ENCODE assay signal across 24 cellular contexts in the genomic region with DNA sequence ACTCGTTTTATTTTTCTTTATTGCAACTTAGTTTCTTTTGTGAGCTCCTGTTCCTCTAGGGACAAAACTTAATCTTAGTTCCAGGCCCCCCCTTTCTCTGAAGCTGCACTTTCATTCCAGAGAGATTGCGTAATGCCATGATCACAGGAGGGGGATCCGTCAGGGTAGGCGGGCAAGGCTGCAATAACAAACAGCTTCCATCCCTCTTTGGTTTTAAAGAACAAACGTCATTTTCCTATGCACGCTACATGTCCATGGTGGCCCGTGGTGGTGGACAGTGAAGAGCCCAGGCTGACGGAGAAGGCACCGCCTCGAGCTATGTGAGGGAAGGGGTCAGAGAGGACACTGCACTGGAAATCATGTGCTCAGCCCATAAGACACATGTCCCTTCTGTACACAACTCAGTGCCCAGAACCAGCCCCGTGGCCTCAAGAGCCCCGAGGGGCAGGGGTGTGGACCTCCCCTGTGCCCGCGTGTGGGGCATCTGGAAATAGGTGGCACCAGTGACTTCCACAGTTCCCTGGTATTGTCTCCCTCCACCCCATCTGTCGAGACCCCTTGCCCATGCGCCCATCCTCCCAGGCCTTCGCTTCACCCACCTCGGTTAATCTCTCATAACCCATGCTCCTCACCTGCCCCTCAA.
DNase-seq lines count a peak whose midpoint lies in the region; ATAC-seq, FAIRE-seq and TF ChIP-seq lines count a peak whose summit lies in the region.
"Had no signal": no experiment of that assay in that cellular context is flagged by ENCODE, and none has a peak within 500 bp of the region (broad histone marks: within the 10 kb centered on the region; RNA-seq: fewer than 3 reads in every experiment).

No MANE protein-coding gene starts in this region.

- WGBS in K562 (ENCODE audit: insufficient coverage, low coverage, missing lambda C conversion rate): 16% methylated on average over 17 of the region's 18 CpGs
- WGBS in HepG2 (ENCODE audit: low lambda C conversion rate): 71% methylated on average over 16 of the region's 18 CpGs
- 54 to 56% methylated on average over 18 of the region's 18 CpGs for WGBS in tibial nerve, 2 donors

- BruUV-seq in K562 (replicated peaks; lab: Mats Ljungman, UMichigan): no TSS peak
- no TSS peak for BruUV-seq in HepG2 (replicated peaks; lab: Mats Ljungman, UMichigan)

- H3K9me3 ChIP-seq in K562 (replicated peaks; ENCODE audit: control insufficient read depth, insufficient read depth, low read depth, low read length): no peaks in the 10 kb centered on the region
- H3K9me3 ChIP-seq in HepG2 (ENCODE audit: low read length): no peaks in the 10 kb centered on the region
- H3K9me3 ChIP-seq in tibial nerve: no peaks in the 10 kb centered on the region
- H3K9me3 ChIP-seq: esophagus muscularis mucosa, HAP-1, right lobe of liver, upper lobe of left lung had no signal

- H3K9ac ChIP-seq in K562 (ENCODE audit: insufficient read depth in 1 of 2, low read depth in 2 of 2, low read length in 2 of 2) (no peak overlapping the region; a peak in 1 of 4 replicates), HepG2 (ENCODE audit: insufficient read depth, low read depth, low read length) (no peak overlapping the region)

- DNase-seq in activated CD4-positive, CD25-positive, alpha-beta regulatory T cell treated with anti-CD3 and anti-CD28 coated beads, Interleukin-2, amount 50 U/mL, for 72 hours: peak; percentile 25
- DNase-seq in K562 (ENCODE audit: extremely low read depth in 1 of 4, low spot score in 3 of 4) (no peak), HepG2 (ENCODE audit: low spot score) (no peak), tibial nerve (ENCODE audit: low spot score in 2 of 2) (peak in 1 of 2 donors; percentile 41), NCI-H446 (lab: John Stamatoyannopoulos, UW) (no peak), hippocampal formation (lab: John Stamatoyannopoulos, UW) (no peak)
- DNase-seq: activated CD4-positive, alpha-beta T cell treated with anti-CD3 and anti-CD28 coated beads, Interleukin-2, amount 50 U/mL, for 4 hours; activated naive CD4-positive, alpha-beta T cell; DMS 273 treated with DMSO at 0.1 percent for 48 hours; effector memory CD4-positive, alpha-beta T cell; NCI-H1048; NCI-H2029; NCI-H510A treated with DMSO at 0.1 percent for 48 hours; occipital lobe; stimulated activated naive CD8-positive, alpha-beta T cell treated with anti-CD3 and anti-CD28 coated beads, Interleukin-15, Interleukin-2, amounts not matched to agents 100 U/mL and 50 U/mL, for 24 hours; T-cell had no signal

- TF ChIP-seq EP300 in K562 (IDR thresholded peaks at IDR 0.05; ENCODE audit: low read length) (no peak), HepG2 (IDR thresholded peaks at IDR 0.05; ENCODE audit: low read depth in 2 of 2, low read length in 2 of 2) (no peak), HepG2 (CRISPR knock-in tag; IDR thresholded peaks at IDR 0.05; ENCODE audit: borderline replicate concordance) (no peak), tibial nerve (IDR thresholded peaks at IDR 0.05) (peak in 1 of 2 donors; percentile 62)

- H3K27ac ChIP-seq in K562 (ENCODE audit: extremely low read depth, low read depth, low read length) (no peak overlapping the region), HepG2 (ENCODE audit: extremely low read length, insufficient read depth, low read length) (no peak overlapping the region), tibial nerve (peak overlapping the region; percentile 17 to 76 (median 46))
- H3K27ac ChIP-seq: C4-2B, right lobe of liver, upper lobe of left lung had no signal

- intact Hi-C loops in K562 (cut with micrococcal nuclease) (loop anchor here (10.0 kb wide), 1 partner anchor 340 kb away; no protein-coding TSS in a partner anchor), HepG2 (cut with micrococcal nuclease; ENCODE audit: unreplicated experiment) (no loop called here)

- H3K36me3 ChIP-seq in K562 (ENCODE audit: control insufficient read depth, insufficient read depth, low read length): no peaks in the 10 kb centered on the region
- no peaks in the 10 kb centered on the region for H3K36me3 ChIP-seq in HepG2 (replicated peaks in 1 of 2; ENCODE audit: control insufficient read depth in 1 of 2, insufficient read depth in 2 of 2, low read length in 2 of 2)
- peaks cover 0 to 15% (median 0%) of the 10 kb centered on the region in 3 donors for H3K36me3 ChIP-seq in tibial nerve
- H3K36me3 ChIP-seq: HAP-1, right lobe of liver had no signal

- no peak for TF ChIP-seq POLR2A in K562 (conservative IDR thresholded peaks at IDR 0.05)
- TF ChIP-seq POLR2A in HepG2 (IDR thresholded peaks at IDR 0.05; ENCODE audit: insufficient read depth in 1 of 2, low read depth in 2 of 2, low read length in 2 of 2): no peak
- TF ChIP-seq POLR2A in tibial nerve (IDR thresholded peaks at IDR 0.05): no peak

- no peaks in the 10 kb centered on the region; the same call in 1 of the 2 replicates for H4K20me1 ChIP-seq in K562 (replicated peaks; ENCODE audit: control insufficient read depth, insufficient read depth, low read length)
- H4K20me1 ChIP-seq in HepG2 (ENCODE audit: insufficient read depth, low read length): no peaks in the 10 kb centered on the region

- in situ Hi-C loops in K562 (cut with MboI) (no loop called here), HepG2 (cut with HindIII; ENCODE audit: extremely low pct_ligation_motif_present, low pct_unique_long_range_greater_than_20kb) (loop anchor here (25.0 kb wide), 1 partner anchor 722 kb away; the partner anchor contains the start of gene MMP17)

- no peak for FAIRE-seq in K562 (lab: Jason Lieb, UNC)
- FAIRE-seq in HepG2 (lab: Jason Lieb, UNC): no peak
- FAIRE-seq: GM12891 had no signal

- no peak for ATAC-seq in activated CD4-positive, CD25-positive, alpha-beta regulatory T cell treated with anti-CD3 and anti-CD28 coated beads, Interleukin-2, amount 50 U/mL, for 24 hours
- ATAC-seq in K562 (no peak), HepG2 (no peak), HG03025 (IDR thresholded peaks at IDR 0.05; ENCODE audit: low FRiP score, unreplicated experiment) (no peak)
- ATAC-seq: right lobe of liver; stimulated activated naive CD8-positive, alpha-beta T cell treated with anti-CD3 and anti-CD28 coated beads, Interleukin-15, Interleukin-2, amounts not matched to agents 100 U/mL and 50 U/mL, for 24 hours; T-cell had no signal

- no peak overlapping the region for H2AFZ ChIP-seq in K562 (ENCODE audit: low read depth, low read length)
- H2AFZ ChIP-seq in HepG2 (ENCODE audit: low read length): no peak overlapping the region

- no peak for TF ChIP-seq CTCF in K562 (IDR thresholded peaks at IDR 0.05 in 2 of 3, conservative IDR thresholded peaks at IDR 0.05 in 1 of 3; ENCODE audit: insufficient read depth in 2 of 3, low read depth in 1 of 3, low read length in 3 of 3)
- no peak for TF ChIP-seq CTCF in HepG2 (CRISPR knock-in tag; IDR thresholded peaks at IDR 0.05)
- no peak for TF ChIP-seq CTCF in tibial nerve (IDR thresholded peaks at IDR 0.05)

- CTCF ChIA-PET in K562 (lab: Yijun Ruan, JAX; ENCODE audit: low intra/inter-chr PET ratio): no interaction called here
- CTCF ChIA-PET in HepG2 (lab: Yijun Ruan, JAX; ENCODE audit: low intra/inter-chr PET ratio, low total read pairs): no interaction called here

- no peaks in the 10 kb centered on the region for H3K79me2 ChIP-seq in K562 (ENCODE audit: control insufficient read depth, insufficient read depth, low read length)
- no peaks in the 10 kb centered on the region for H3K79me2 ChIP-seq in HepG2 (ENCODE audit: insufficient read depth, low read length)

- H3K4me2 ChIP-seq in K562 (ENCODE audit: insufficient read depth, low read length) (no peak overlapping the region), HepG2 (ENCODE audit: low read depth, low read length) (no peak overlapping the region)

- no peak for TF ChIP-seq RAD21 in K562 (CRISPR knock-in tag; conservative IDR thresholded peaks at IDR 0.05 in 1 of 2, IDR thresholded peaks at IDR 0.05 in 1 of 2)
- no peak for TF ChIP-seq RAD21 in HepG2 (CRISPR knock-in tag; IDR thresholded peaks at IDR 0.05)

- H3K4me1 ChIP-seq in K562 (replicated peaks in 1 of 2; ENCODE audit: control insufficient read depth in 2 of 2, insufficient read depth in 2 of 2, low read length in 2 of 2): no peaks in the 10 kb centered on the region; a peak in 1 of 5 replicates
- H3K4me1 ChIP-seq in HepG2 (ENCODE audit: insufficient read depth, low read length): 0 out of 2 replicates have a peak, but pooled peaks cover 6% of the 10 kb centered on the region
- peaks cover 0 to 60% (median 25%) of the 10 kb centered on the region in 4 donors for H3K4me1 ChIP-seq in tibial nerve
- H3K4me1 ChIP-seq: HAP-1, right lobe of liver had no signal

- H3K4me3 ChIP-seq in K562: no peak overlapping the region
- no peak overlapping the region for H3K4me3 ChIP-seq in HepG2 (replicated peaks in 1 of 3; ENCODE audit: insufficient read depth in 1 of 3, low read depth in 2 of 3, low read length in 3 of 3)
- H3K4me3 ChIP-seq in tibial nerve: no peak overlapping the region
- H3K4me3 ChIP-seq: esophagus muscularis mucosa, HAP-1, right lobe of liver, upper lobe of left lung had no signal

- peaks cover 3% of the 10 kb centered on the region for H3K9me1 ChIP-seq in K562 (ENCODE audit: control insufficient read depth, insufficient read depth, low read length)

- POLR2A ChIA-PET in K562 (lab: Yijun Ruan, JAX): interaction anchor here (0.6 to 1.4 kb wide), 3 partner anchors 9 to 30 kb away, joined by 3 to 4 read pairs (median 3); no protein-coding TSS in a partner anchor
- POLR2A ChIA-PET in HepG2 (lab: Yijun Ruan, JAX): no interaction called here

- H3K27me3 ChIP-seq in K562 (ENCODE audit: control insufficient read depth in 2 of 2, insufficient read depth in 2 of 2, low read length in 2 of 2) (peaks cover 0 to 46% of the 10 kb centered on the region in 2 experiments; a peak in 4 of 5 replicates), HepG2 (ENCODE audit: control insufficient read depth in 1 of 2, insufficient read depth in 2 of 2, low read length in 2 of 2) (no peaks in the 10 kb centered on the region), tibial nerve (no peaks in the 10 kb centered on the region)
- H3K27me3 ChIP-seq: esophagus muscularis mucosa, right lobe of liver, upper lobe of left lung had no signal

TF ChIP-seq in K562, 482 proteins besides CTCF, POLR2A, EP300 and RAD21 (continues in another document):
- peak; percentile 92 for TF ChIP-seq CEBPB (tag; IDR thresholded peaks at IDR 0.05)

TF ChIP-seq in HepG2, 621 proteins besides CTCF, POLR2A, EP300 and RAD21 (continues in another document):
- peak; percentile 76 for TF ChIP-seq CEBPG (CRISPR knock-in tag; IDR thresholded peaks at IDR 0.05)
- TF ChIP-seq, protein P1, sequence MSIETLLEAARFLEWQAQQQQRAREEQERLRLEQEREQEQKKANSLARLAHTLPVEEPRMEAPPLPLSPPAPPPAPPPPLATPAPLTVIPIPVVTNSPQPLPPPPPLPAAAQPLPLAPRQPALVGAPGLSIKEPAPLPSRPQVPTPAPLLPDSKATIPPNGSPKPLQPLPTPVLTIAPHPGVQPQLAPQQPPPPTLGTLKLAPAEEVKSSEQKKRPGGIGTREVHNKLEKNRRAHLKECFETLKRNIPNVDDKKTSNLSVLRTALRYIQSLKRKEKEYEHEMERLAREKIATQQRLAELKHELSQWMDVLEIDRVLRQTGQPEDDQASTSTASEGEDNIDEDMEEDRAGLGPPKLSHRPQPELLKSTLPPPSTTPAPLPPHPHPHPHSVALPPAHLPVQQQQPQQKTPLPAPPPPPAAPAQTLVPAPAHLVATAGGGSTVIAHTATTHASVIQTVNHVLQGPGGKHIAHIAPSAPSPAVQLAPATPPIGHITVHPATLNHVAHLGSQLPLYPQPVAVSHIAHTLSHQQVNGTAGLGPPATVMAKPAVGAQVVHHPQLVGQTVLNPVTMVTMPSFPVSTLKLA (IDR thresholded peaks at IDR 0.05): peak; percentile 14; the same call in 1 of the 2 replicates

Comparison
In these comparisons a context has a peak if more than half of its experiments do, and no peak if none do; other contexts are left out.
1. H3K27ac ChIP-seq: peak in tibial nerve (4 of 4); none in K562 (single experiment) and HepG2 (single experiment).